In the genomic region with DNA sequence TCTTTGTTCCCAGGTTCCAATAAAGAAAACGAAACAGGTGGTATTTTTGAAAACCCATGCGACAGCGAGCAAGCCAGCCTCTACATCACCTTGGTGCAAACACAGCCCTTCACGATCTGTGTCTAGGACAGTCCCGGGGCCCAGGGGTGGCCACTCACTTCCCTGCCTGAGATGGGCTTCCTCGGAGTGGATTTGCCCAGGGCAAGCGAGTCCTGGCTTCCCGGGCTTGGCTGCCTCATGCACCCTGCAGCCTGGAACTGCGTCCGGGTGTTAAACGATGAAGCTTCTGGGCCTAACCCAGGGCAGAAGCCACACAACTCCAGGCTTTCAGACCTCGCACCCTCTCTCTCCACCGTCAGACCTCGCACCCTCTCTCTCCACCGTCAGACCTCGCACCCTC, we compare ENCODE assay signal across 18 cellular contexts.
"Had no signal": no experiment of that assay in that cellular context is flagged by ENCODE, and none has a peak within 500 bp of the region (broad histone marks: within the 10 kb centered on the region; RNA-seq: fewer than 3 reads in every experiment).

No MANE protein-coding gene starts in this region.

- ATAC-seq: naive thymus-derived CD4-positive, alpha-beta T cell; SK-N-SH treated with all-trans-retinoic acid at 6 μM for 48 hours; T-cell had no signal

- H3K36me3 Mint-ChIP-seq: T-cell had no signal

- H3K4me1 Mint-ChIP-seq: T-cell had no signal

- H3K27me3 Mint-ChIP-seq: naive thymus-derived CD4-positive, alpha-beta T cell; stimulated activated naive CD8-positive, alpha-beta T cell treated with anti-CD3 and anti-CD28 coated beads, Interleukin-15, Interleukin-2, amounts not matched to agents 100 ng/mL and 50 ng/mL, for 24 hours; T-cell had no signal

- H3K9me3 Mint-ChIP-seq: activated T-helper 1 cell treated with anti-CD3 and anti-CD28 coated beads, Interleukin-12 subunit alpha, Interleukin-12 subunit beta, Interleukin-2, Interleukin-4 antibody, amounts not matched to agents 30 ng/mL and 10 ng/mL and 1 ng/mL, durations not matched to agents 14 hours and 24 hours and 36 hours; naive thymus-derived CD4-positive, alpha-beta T cell; stimulated activated naive CD8-positive, alpha-beta T cell treated with anti-CD3 and anti-CD28 coated beads, Interleukin-15, Interleukin-2, amounts not matched to agents 100 ng/mL and 50 ng/mL, for 24 hours; T-cell had no signal

- DNase-seq: activated CD4-positive, alpha-beta T cell treated with anti-CD3 and anti-CD28 coated beads, Interleukin-2, amount 50 U/mL, for 1 hour; activated CD4-positive, CD25-positive, alpha-beta regulatory T cell; activated naive CD4-positive, alpha-beta T cell; cortex of kidney; erythroblast; foreskin melanocyte; glutamatergic neuron; kidney glomerular epithelial cell; mesenchymal stem cell; naive thymus-derived CD4-positive, alpha-beta T cell; nucleus accumbens; stimulated activated CD4-positive, alpha-beta T cell treated with anti-CD3 and anti-CD28 coated beads, Interleukin-15, amount 100 ng/mL, for 24 hours; stimulated activated CD4-positive, alpha-beta T cell treated with anti-CD3 and anti-CD28 coated beads, Interleukin-2, amount 100 ng/mL, for 48 hours; T-cell; T-helper 9 cell had no signal

- H3K27ac Mint-ChIP-seq: activated T-helper 1 cell treated with anti-CD3 and anti-CD28 coated beads, Interleukin-12 subunit alpha, Interleukin-12 subunit beta, Interleukin-2, Interleukin-4 antibody, amounts not matched to agents 30 ng/mL and 10 ng/mL and 1 ng/mL, durations not matched to agents 14 hours and 24 hours and 36 hours; naive thymus-derived CD4-positive, alpha-beta T cell; stimulated activated naive CD8-positive, alpha-beta T cell treated with anti-CD3 and anti-CD28 coated beads, Interleukin-15, Interleukin-2, amounts not matched to agents 100 ng/mL and 50 ng/mL, for 24 hours; T-cell had no signal

- H3K4me3 Mint-ChIP-seq: activated T-helper 1 cell treated with anti-CD3 and anti-CD28 coated beads, Interleukin-12 subunit alpha, Interleukin-12 subunit beta, Interleukin-2, Interleukin-4 antibody, amounts not matched to agents 30 ng/mL and 10 ng/mL and 1 ng/mL, durations not matched to agents 14 hours and 24 hours and 36 hours; naive thymus-derived CD4-positive, alpha-beta T cell; stimulated activated naive CD8-positive, alpha-beta T cell treated with anti-CD3 and anti-CD28 coated beads, Interleukin-15, Interleukin-2, amounts not matched to agents 100 ng/mL and 50 ng/mL, for 24 hours; T-cell had no signal
